ENCODE assay signal across 29 cellular contexts in the genomic region with DNA sequence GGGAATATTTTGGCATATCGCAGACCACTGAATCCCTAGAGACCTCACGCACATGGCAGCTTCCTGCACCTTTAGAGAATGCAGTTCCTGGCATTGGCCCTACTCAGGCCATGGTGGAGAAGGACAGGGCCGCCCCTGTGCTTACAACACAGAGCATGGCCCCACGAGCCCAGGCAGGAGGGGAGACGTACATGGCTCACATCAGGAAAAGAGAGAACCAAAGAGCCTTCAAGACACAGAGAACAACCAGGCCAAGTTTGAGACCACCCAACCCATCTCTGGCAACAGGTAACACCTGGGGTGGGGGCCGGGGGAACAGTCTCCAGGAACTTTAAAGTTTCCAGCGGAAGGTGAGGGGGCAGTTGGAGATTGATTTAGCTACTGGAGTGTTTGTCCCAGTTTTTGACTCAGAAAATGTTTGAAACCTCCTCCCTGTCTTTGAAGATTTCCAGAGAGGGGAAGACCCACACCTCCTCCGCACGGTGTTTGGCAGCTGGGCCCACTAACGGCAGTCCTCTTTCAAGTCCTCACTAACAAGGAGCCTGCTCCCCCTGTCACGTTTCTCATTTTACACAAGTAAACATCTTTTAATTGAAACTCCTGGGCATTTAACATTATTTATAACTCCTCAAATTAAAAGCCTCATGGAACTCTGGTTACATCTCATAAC.
"Had no signal": no experiment of that assay in that cellular context is flagged by ENCODE, and none has a peak within 500 bp of the region (broad histone marks: within the 10 kb centered on the region; RNA-seq: fewer than 3 reads in every experiment).

No MANE protein-coding gene starts in this region.

- H3K27ac ChIP-seq: ascending aorta, cardiac muscle cell, left ventricle myocardium inferior, pancreas, psoas muscle, sigmoid colon, stomach, tibial artery, upper lobe of right lung had no signal

- H3K4me3 Mint-ChIP-seq: activated CD4-positive, alpha-beta T cell treated with anti-CD3 and anti-CD28 coated beads for 36 hours; activated CD8-positive, alpha-beta T cell treated with anti-CD3 and anti-CD28 coated beads, Interleukin-2, amount 10 ng/mL, durations not matched to agents 7 days and 5 days; activated naive CD4-positive, alpha-beta T cell treated with anti-CD3 and anti-CD28 coated beads, Interleukin-2, amount 10 ng/mL, durations not matched to agents 7 days and 5 days; activated naive CD8-positive, alpha-beta T cell treated with anti-CD3 and anti-CD28 coated beads, Interleukin-2, amount 10 ng/mL, durations not matched to agents 7 days and 5 days; activated T-cell treated with anti-CD3 and anti-CD28 coated beads, Interleukin-2, amount 50 U/mL, for 24 hours; brain; natural killer cell treated with Interleukin-12 subunit alpha and Interleukin-12 subunit beta and Interleukin-15 and Interleukin-18, amount 100 ng/mL, for 72 hours; stimulated activated naive B cell treated with anti-CD40 and anti-IgM and Interleukin-4, amounts not matched to agents 10 μg/mL and 1 μg/mL and 100 μg/mL, for 72 hours had no signal

- H3K9me3 Mint-ChIP-seq: natural killer cell treated with Interleukin-12 subunit alpha and Interleukin-12 subunit beta and Interleukin-15 and Interleukin-18, amount 100 ng/mL, for 72 hours had no signal

- H3K4me1 ChIP-seq: ascending aorta, left ventricle myocardium inferior, pancreas, psoas muscle, sigmoid colon, stomach, tibial artery, upper lobe of right lung had no signal

- ATAC-seq: activated CD4-positive, alpha-beta T cell treated with anti-CD3 and anti-CD28 coated beads for 36 hours; activated CD8-positive, alpha-beta T cell treated with anti-CD3 and anti-CD28 coated beads, Interleukin-2, amount 10 ng/mL, durations not matched to agents 7 days and 5 days; esophagus mucosa; mucosa of descending colon; natural killer cell treated with Interleukin-12 subunit alpha and Interleukin-12 subunit beta and Interleukin-15 and Interleukin-18, amount 100 ng/mL, for 72 hours; psoas muscle; upper lobe of right lung had no signal

- H3K4me3 ChIP-seq: ascending aorta, cardiac muscle cell, left ventricle myocardium inferior, lung, mucosa of descending colon, pancreas, psoas muscle, sigmoid colon, stomach, tibial artery, upper lobe of right lung had no signal

- H3K36me3 Mint-ChIP-seq: activated naive CD4-positive, alpha-beta T cell treated with anti-CD3 and anti-CD28 coated beads, Interleukin-2, amount 10 ng/mL, durations not matched to agents 7 days and 5 days; activated naive CD8-positive, alpha-beta T cell treated with anti-CD3 and anti-CD28 coated beads, Interleukin-2, amount 10 ng/mL, durations not matched to agents 7 days and 5 days; brain; stimulated activated naive B cell treated with anti-CD40 and anti-IgM and Interleukin-4, amounts not matched to agents 10 μg/mL and 1 μg/mL and 100 μg/mL, for 72 hours had no signal

- H3K4me1 Mint-ChIP-seq: activated naive CD4-positive, alpha-beta T cell treated with anti-CD3 and anti-CD28 coated beads, Interleukin-2, amount 10 ng/mL, durations not matched to agents 7 days and 5 days had no signal

- H3K36me3 ChIP-seq: ascending aorta, cardiac muscle cell, left ventricle myocardium inferior, pancreas, sigmoid colon, stomach, tibial artery, upper lobe of right lung had no signal

- H3K27ac Mint-ChIP-seq: activated CD4-positive, alpha-beta T cell treated with anti-CD3 and anti-CD28 coated beads for 36 hours; activated CD8-positive, alpha-beta T cell treated with anti-CD3 and anti-CD28 coated beads, Interleukin-2, amount 10 ng/mL, durations not matched to agents 7 days and 5 days; activated naive CD4-positive, alpha-beta T cell treated with anti-CD3 and anti-CD28 coated beads, Interleukin-2, amount 10 ng/mL, durations not matched to agents 7 days and 5 days; activated naive CD8-positive, alpha-beta T cell treated with anti-CD3 and anti-CD28 coated beads, Interleukin-2, amount 10 ng/mL, durations not matched to agents 7 days and 5 days; activated T-cell treated with anti-CD3 and anti-CD28 coated beads, Interleukin-2, amount 50 U/mL, for 24 hours; brain; stimulated activated naive B cell treated with anti-CD40 and anti-IgM and Interleukin-4, amounts not matched to agents 10 μg/mL and 1 μg/mL and 100 μg/mL, for 72 hours had no signal

- H3K9me3 ChIP-seq: pancreas, upper lobe of right lung had no signal

- DNase-seq: activated CD4-positive, alpha-beta T cell treated with anti-CD3 and anti-CD28 coated beads for 36 hours; activated CD4-positive, CD25-positive, alpha-beta regulatory T cell; activated gamma-delta T cell; activated naive CD4-positive, alpha-beta T cell treated with anti-CD3 and anti-CD28 coated beads, Interleukin-2, amount 10 ng/mL, durations not matched to agents 7 days and 5 days; activated naive CD8-positive, alpha-beta T cell treated with anti-CD3 and anti-CD28 coated beads, Interleukin-2, amount 10 ng/mL, durations not matched to agents 7 days and 5 days; activated T-cell treated with anti-CD3 and anti-CD28 coated beads, Interleukin-2, amount 50 U/mL, for 24 hours; cortex of kidney; foreskin fibroblast; hypothalamus; kidney glomerular epithelial cell; left ventricle myocardium inferior; mucosa of descending colon; pancreas; psoas muscle; sigmoid colon; small intestine; stimulated activated CD4-positive, alpha-beta T cell treated with anti-CD3 and anti-CD28 coated beads, Interleukin-4, amount 100 ng/mL, for 4 hours; stimulated activated CD8-positive, alpha-beta memory T cell treated with anti-CD3 and anti-CD28 coated beads, Interleukin-4, amount 100 ng/mL, for 48 hours; stimulated activated naive B cell treated with anti-CD40 and anti-IgM and Interleukin-4, amounts not matched to agents 10 μg/mL and 1 μg/mL and 100 μg/mL, for 72 hours; stomach; tibial artery; upper lobe of right lung had no signal

- H3K27me3 ChIP-seq: ascending aorta, cardiac muscle cell, pancreas, sigmoid colon, tibial artery, upper lobe of right lung had no signal
